ENCODE assay signal across 8 cellular contexts in the genomic region with DNA sequence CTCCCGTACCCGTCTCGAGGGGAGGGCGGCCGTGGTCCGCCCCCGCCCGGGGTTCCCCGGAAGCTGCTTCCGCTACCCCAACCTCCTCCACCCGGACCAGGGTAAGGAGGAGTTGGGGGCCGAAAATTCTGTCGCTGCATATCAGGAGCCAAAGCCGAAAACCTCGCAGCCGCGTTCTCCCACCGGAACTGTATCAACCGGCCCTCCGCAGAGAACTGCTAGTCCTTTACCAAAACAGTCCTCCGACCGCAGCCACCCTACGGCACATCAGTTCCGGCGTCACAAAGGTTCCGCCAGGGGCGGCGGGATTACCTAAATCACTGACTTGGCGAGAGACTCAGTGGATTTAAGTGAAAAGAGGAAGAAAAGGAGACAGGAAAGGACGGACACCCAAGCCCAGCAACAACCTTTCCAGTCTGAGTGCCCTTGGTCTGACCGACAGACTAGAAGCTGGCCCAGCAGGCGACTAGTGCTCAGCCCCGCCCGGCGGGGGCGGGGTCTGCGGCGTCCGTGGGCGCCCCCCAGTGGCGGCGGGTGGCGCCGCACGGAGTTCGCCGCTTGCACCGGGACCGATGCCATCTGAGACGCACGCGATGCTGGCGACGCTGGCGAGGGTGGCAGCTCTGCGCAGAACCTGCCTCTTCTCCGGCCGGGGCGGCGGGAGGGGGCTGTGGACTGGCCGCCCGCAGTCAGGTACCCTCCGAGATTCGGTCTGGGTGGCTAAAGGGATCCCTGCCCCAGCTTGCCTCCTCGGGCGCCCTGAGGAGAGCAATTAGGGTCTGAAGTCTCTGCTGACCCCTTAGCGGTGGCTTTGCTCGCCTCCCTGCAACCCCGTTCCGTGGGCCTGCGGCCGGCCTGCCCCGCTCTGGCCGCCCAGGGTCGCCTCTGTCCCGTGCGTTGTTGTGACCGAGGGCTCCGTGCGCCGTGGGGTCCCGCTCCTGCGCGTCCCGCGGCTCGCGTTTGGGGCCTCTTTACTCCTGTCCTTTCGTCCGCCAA. TPM values are rescaled to one million over a fixed set of nuclear protein-coding genes. Genes with fewer than 3 reads are reported as not detected.
DNase-seq lines count a peak whose midpoint lies in the region; ATAC-seq and TF ChIP-seq lines count a peak whose summit lies in the region.

A gene (minus strand): TSS at position 195 of the 996 bp plus-strand sequence. CDS start 55 bp downstream, at position 140.
A gene (plus strand): TSS at position 578 of the 996 bp plus-strand sequence.

- DNase-seq in BE2C = peak; percentile 81
- peak; percentile 80 to 95 for DNase-seq in NCI-H446 (lab: John Stamatoyannopoulos, UW)
- DNase-seq in activated CD4-positive, alpha-beta T cell treated with anti-CD3 and anti-CD28 coated beads for 24 hours (ENCODE audit: low read depth in 2 of 2) = peak; percentile 68 to 79
- peak; percentile 92 for DNase-seq in choroid plexus epithelial cell (ENCODE audit: low read depth)
- peak; percentile 87 for DNase-seq in kidney tubule cell (ENCODE audit: low spot score)
- DNase-seq in stimulated activated CD4-positive, alpha-beta T cell treated with anti-CD3 and anti-CD28 coated beads, Interleukin-1b, Interleukin-23, amount 100 ng/mL, for 1 hour (ENCODE audit: low read depth in 2 of 2) = peak; percentile 61 to 74

- no peaks in the 10 kb centered on the region for H3K4me1 ChIP-seq in BE2C

- H3K4me3 ChIP-seq in BE2C (ENCODE audit: low read depth, low read length) (peak within 1 kb of the TSS; percentile 97), choroid plexus epithelial cell (ENCODE audit: low read depth, low read length) (peak within 1 kb of the TSS; percentile 93)

- H3K27me3 ChIP-seq in BE2C = no peaks in the 10 kb centered on the region

- no peaks in the 10 kb centered on the region; the same call in 1 of the 2 replicates for H3K36me3 ChIP-seq in BE2C

- peak; percentile 88 for TF ChIP-seq CTCF in BE2C (IDR thresholded peaks at IDR 0.05; ENCODE audit: low read depth, low read length)
- peak; percentile 58 for TF ChIP-seq CTCF in choroid plexus epithelial cell (conservative IDR thresholded peaks at IDR 0.05; ENCODE audit: low read depth, low read length)

- ATAC-seq in HG03378 (IDR thresholded peaks at IDR 0.05; ENCODE audit: unreplicated experiment) = peak; percentile 92

- TF ChIP-seq POLR2A in GM19099 (IDR thresholded peaks at IDR 0.05; ENCODE audit: extremely low read depth, insufficient read length, low read depth) = peak; percentile 72

- H3K9me3 ChIP-seq in BE2C = no peaks in the 10 kb centered on the region

RNA-seq across cellular contexts. Expression of the first gene that starts in this region (rescaled TPM):
- 66.6 TPM for polyA plus RNA-seq in BE2C (2012; ENCODE audit: insufficient read depth, insufficient read length, low read depth)

RNA-seq across cellular contexts. Expression of the second gene that starts in this region (rescaled TPM):
- 10.5 TPM for polyA plus RNA-seq in BE2C (2012; ENCODE audit: insufficient read depth, insufficient read length, low read depth)

Comparison
In these comparisons a context has a peak if more than half of its experiments do, and no peak if none do; other contexts are left out.
1. Peak in every context shown above with its lines: DNase-seq, ATAC-seq and H3K4me3 ChIP-seq.